ENCODE assay signal across 8 cellular contexts in genomic region chr2:239274391-239275001, GRCh38.
DNase-seq lines count a peak whose midpoint lies in the region; ATAC-seq, FAIRE-seq and TF ChIP-seq lines count a peak whose summit lies in the region.

No MANE protein-coding gene starts in this region.

- 77% methylated on average over 15 of the region's 15 CpGs for WGBS in right cardiac atrium

- intact Hi-C loops in right cardiac atrium (cut with DNase I), result no loop called here

- H3K36me3 Mint-ChIP-seq in activated naive CD8-positive, alpha-beta T cell treated with anti-CD3 and anti-CD28 coated beads for 36 hours, result no peaks in the 10 kb centered on the region
- H3K36me3 Mint-ChIP-seq in stimulated activated naive CD8-positive, alpha-beta T cell treated with anti-CD3 and anti-CD28 coated beads, Interleukin-15, Interleukin-2, amounts not matched to agents 100 ng/mL and 50 ng/mL, for 24 hours (ENCODE audit: low read depth), result peaks cover 3% of the 10 kb centered on the region

- H3K4me3 ChIP-seq in AG09309 (ENCODE audit: control insufficient read depth, low read depth, low read length) (peak overlapping the region; percentile 21), right cardiac atrium (ENCODE audit: low read length) (no peak overlapping the region)

- FAIRE-seq in HTR-8/SVneo (lab: Jason Lieb, UNC), result no peak

- H3K4me1 ChIP-seq in right cardiac atrium (ENCODE audit: control insufficient read depth, insufficient read depth, low read length), result peaks cover 17% of the 10 kb centered on the region

- in situ Hi-C loops in KBM-7 (cut with MboI; ENCODE audit: low pct_unique_long_range_greater_than_20kb, low sequenced_read_pairs), result no loop called here

- H3K27me3 Mint-ChIP-seq in activated naive CD8-positive, alpha-beta T cell treated with anti-CD3 and anti-CD28 coated beads for 36 hours, result peaks cover 39% of the 10 kb centered on the region
- H3K27me3 Mint-ChIP-seq in stimulated activated naive CD8-positive, alpha-beta T cell treated with anti-CD3 and anti-CD28 coated beads, Interleukin-15, Interleukin-2, amounts not matched to agents 100 ng/mL and 50 ng/mL, for 24 hours, result peaks cover 33% of the 10 kb centered on the region

- no peak overlapping the region for H3K4me3 Mint-ChIP-seq in activated naive CD8-positive, alpha-beta T cell treated with anti-CD3 and anti-CD28 coated beads for 36 hours
- peak overlapping the region; percentile 55 for H3K4me3 Mint-ChIP-seq in stimulated activated naive CD8-positive, alpha-beta T cell treated with anti-CD3 and anti-CD28 coated beads, Interleukin-15, Interleukin-2, amounts not matched to agents 100 ng/mL and 50 ng/mL, for 24 hours

- H3K27me3 ChIP-seq in right cardiac atrium (ENCODE audit: control insufficient read depth, insufficient read depth), result no peaks in the 10 kb centered on the region

- peak overlapping the region; percentile 58 for H3K27ac Mint-ChIP-seq in activated naive CD8-positive, alpha-beta T cell treated with anti-CD3 and anti-CD28 coated beads for 36 hours
- H3K27ac Mint-ChIP-seq in stimulated activated naive CD8-positive, alpha-beta T cell treated with anti-CD3 and anti-CD28 coated beads, Interleukin-15, Interleukin-2, amounts not matched to agents 100 ng/mL and 50 ng/mL, for 24 hours, result peak overlapping the region; percentile 76

- peaks cover 48% of the 10 kb centered on the region for H3K4me1 Mint-ChIP-seq in activated naive CD8-positive, alpha-beta T cell treated with anti-CD3 and anti-CD28 coated beads for 36 hours
- peaks cover 52% of the 10 kb centered on the region for H3K4me1 Mint-ChIP-seq in stimulated activated naive CD8-positive, alpha-beta T cell treated with anti-CD3 and anti-CD28 coated beads, Interleukin-15, Interleukin-2, amounts not matched to agents 100 ng/mL and 50 ng/mL, for 24 hours (ENCODE audit: low read depth)

- H3K9me3 ChIP-seq in right cardiac atrium (ENCODE audit: control insufficient read depth, low read length), result no peaks in the 10 kb centered on the region

- no peak for TF ChIP-seq CTCF in AG09309 (IDR thresholded peaks at IDR 0.05; ENCODE audit: control insufficient read depth, insufficient read depth, low read depth, low read length, missing control alignments)

- peak; percentile 33 for DNase-seq in AG09309 (ENCODE audit: low read depth)
- DNase-seq in HTR-8/SVneo (ENCODE audit: insufficient read length, low spot score), result peak; percentile 48
- peak; percentile 43 for DNase-seq in activated naive CD8-positive, alpha-beta T cell treated with anti-CD3 and anti-CD28 coated beads for 36 hours
- DNase-seq in right cardiac atrium, result peak in 2 of 3 donors; percentile 63 to 77
- DNase-seq in globus pallidus (ENCODE audit: low spot score), result no peak
- no peak for DNase-seq in KBM-7
- DNase-seq in HuH-7 (ENCODE audit: low spot score), result no peak

- no peaks in the 10 kb centered on the region for H3K9me3 Mint-ChIP-seq in activated naive CD8-positive, alpha-beta T cell treated with anti-CD3 and anti-CD28 coated beads for 36 hours
- H3K9me3 Mint-ChIP-seq in stimulated activated naive CD8-positive, alpha-beta T cell treated with anti-CD3 and anti-CD28 coated beads, Interleukin-15, Interleukin-2, amounts not matched to agents 100 ng/mL and 50 ng/mL, for 24 hours, result no peaks in the 10 kb centered on the region

- peak; percentile 51 to 53 for ATAC-seq in right cardiac atrium

- H3K27ac ChIP-seq in right cardiac atrium (ENCODE audit: low read length), result peak overlapping the region; percentile 39

Comparison
In these comparisons a context has a peak if more than half of its experiments do, and no peak if none do; other contexts are left out.
1. DNase-seq: peak in AG09309 (single experiment), HTR-8/SVneo (single experiment), activated naive CD8-positive, alpha-beta T cell treated with anti-CD3 and anti-CD28 coated beads for 36 hours (single experiment) and right cardiac atrium (2 of 3); none in globus pallidus (single experiment), KBM-7 (single experiment) and HuH-7 (single experiment).